23 cellular contexts compared by ENCODE assay signal in genomic region chr5:142543951-142544753, GRCh38.
DNase-seq lines count a peak whose midpoint lies in the region; ATAC-seq, FAIRE-seq and TF ChIP-seq lines count a peak whose summit lies in the region.
"Had no signal": no experiment of that assay in that cellular context is flagged by ENCODE, and none has a peak within 500 bp of the region (broad histone marks: within the 10 kb centered on the region; RNA-seq: fewer than 3 reads in every experiment).

No MANE protein-coding gene starts in this region.

- dilution Hi-C loops in endothelial cell of umbilical vein (cut with MboI; ENCODE audit: extremely low pct_ligation_motif_present, low sequenced_read_pairs) = no loop called here

- no peak overlapping the region for H3K27ac ChIP-seq in GM23248
- H3K27ac ChIP-seq in SK-N-SH (ENCODE audit: low read depth in 2 of 2, low read length in 1 of 2) = peak overlapping the region; percentile 24 to 91
- peak overlapping the region; percentile 41 for H3K27ac ChIP-seq in endothelial cell of umbilical vein (ENCODE audit: insufficient read depth, low read depth, low read length)
- no peak overlapping the region for H3K27ac ChIP-seq in vagina
- H3K27ac ChIP-seq: cardiac muscle cell, neutrophil had no signal

- no peak for TF ChIP-seq RAD21 in SK-N-SH (IDR thresholded peaks at IDR 0.05; ENCODE audit: low read length)

- H4K20me1 ChIP-seq in GM23248 (ENCODE audit: insufficient read depth) = no peaks in the 10 kb centered on the region
- no peaks in the 10 kb centered on the region for H4K20me1 ChIP-seq in SK-N-SH (ENCODE audit: insufficient read depth)
- H4K20me1 ChIP-seq in endothelial cell of umbilical vein (replicated peaks; ENCODE audit: control insufficient read depth, extremely low read depth, insufficient read depth, low read length) = no peaks in the 10 kb centered on the region

- H3K4me3 ChIP-seq in GM23248 = no peak overlapping the region
- no peak overlapping the region for H3K4me3 ChIP-seq in SK-N-SH (ENCODE audit: low read depth in 2 of 2, low read length in 1 of 2)
- H3K4me3 ChIP-seq in endothelial cell of umbilical vein (replicated peaks in 1 of 3; ENCODE audit: insufficient read depth in 1 of 3, low read depth in 1 of 3, low read length in 3 of 3) = no peak overlapping the region
- H3K4me3 ChIP-seq in vagina = no peak overlapping the region
- H3K4me3 ChIP-seq: cardiac muscle cell, gastrocnemius medialis, spleen, upper lobe of left lung had no signal

- BruUV-seq in endothelial cell of umbilical vein (replicated peaks; lab: Mats Ljungman, UMichigan) = no TSS peak

- TF ChIP-seq POLR2A in endothelial cell of umbilical vein (IDR thresholded peaks at IDR 0.05; ENCODE audit: low read depth, low read length) (no peak), vagina (IDR thresholded peaks at IDR 0.05) (no peak)

- POLR2A ChIA-PET in SK-N-SH (lab: Yijun Ruan, JAX) (no interaction called here), endothelial cell of umbilical vein (lab: Charles Lee) (no interaction called here)

- H3K36me3 ChIP-seq in GM23248 (ENCODE audit: low read depth) = no peaks in the 10 kb centered on the region
- no peaks in the 10 kb centered on the region for H3K36me3 ChIP-seq in SK-N-SH (replicated peaks in 1 of 2; ENCODE audit: control insufficient read depth in 1 of 2, insufficient read depth in 2 of 2, low read length in 1 of 2)
- no peaks in the 10 kb centered on the region for H3K36me3 ChIP-seq in endothelial cell of umbilical vein (ENCODE audit: control insufficient read depth in 2 of 2, extremely low read depth in 1 of 2, insufficient read depth in 2 of 2, low read length in 2 of 2)
- no peaks in the 10 kb centered on the region for H3K36me3 ChIP-seq in vagina
- H3K36me3 ChIP-seq: cardiac muscle cell, gastrocnemius medialis, neutrophil, spleen, upper lobe of left lung had no signal

- H3K4me1 ChIP-seq in GM23248 (ENCODE audit: insufficient read depth) (peaks cover 51% of the 10 kb centered on the region), SK-N-SH (ENCODE audit: control insufficient read depth in 1 of 2, insufficient read depth in 2 of 2, low read depth in 1 of 2, low read length in 1 of 2) (peaks cover 25 to 48% of the 10 kb centered on the region in 2 experiments), endothelial cell of umbilical vein (ENCODE audit: control insufficient read depth, extremely low read depth, insufficient read depth, low read length) (peaks cover 41% of the 10 kb centered on the region), vagina (peaks cover 20% of the 10 kb centered on the region)

- ATAC-seq in GM19397 (IDR thresholded peaks at IDR 0.05; ENCODE audit: unreplicated experiment) = no peak
- ATAC-seq: activated T-helper 17 cell treated with anti-CD3 and anti-CD28 coated beads, Interleukin-2, amount 50 U/mL, for 72 hours; gastrocnemius medialis; HCT116; T-cell had no signal

- peak overlapping the region; percentile 1 to 71 (median 67) for H3K27ac Mint-ChIP-seq in nephron
- H3K27ac Mint-ChIP-seq: activated naive CD8-positive, alpha-beta T cell treated with anti-CD3 and anti-CD28 coated beads, Interleukin-2, amount 10 ng/mL, durations not matched to agents 7 days and 5 days; activated T-helper 17 cell treated with anti-CD3 and anti-CD28 coated beads, Interleukin-2, amount 50 U/mL, for 72 hours; T-cell had no signal

- H3K36me3 Mint-ChIP-seq in nephron (ENCODE audit: low read depth) = no peaks in the 10 kb centered on the region
- H3K36me3 Mint-ChIP-seq: activated naive CD8-positive, alpha-beta T cell treated with anti-CD3 and anti-CD28 coated beads, Interleukin-2, amount 10 ng/mL, durations not matched to agents 7 days and 5 days; CD8-positive, alpha-beta memory T cell; T-cell had no signal

- intact Hi-C loops in endothelial cell of umbilical vein (cut with micrococcal nuclease) (loop anchor here (1.0 kb wide), 2 partner anchors 72 to 118 kb away; no protein-coding TSS in a partner anchor), vagina (cut with DNase I) (loop anchor here (10.0 kb wide), 1 partner anchor 369 kb away; no protein-coding TSS in a partner anchor)

- TF ChIP-seq CTCF in SK-N-SH (IDR thresholded peaks at IDR 0.05) = no peak
- TF ChIP-seq CTCF in endothelial cell of umbilical vein (IDR thresholded peaks at IDR 0.05; ENCODE audit: extremely low read depth in 1 of 2, insufficient read depth in 1 of 2, low read depth in 1 of 2, low read length in 2 of 2) = no peak
- no peak for TF ChIP-seq CTCF in nephron (IDR thresholded peaks at IDR 0.05; ENCODE audit: unreplicated experiment in 3 of 3)
- no peak for TF ChIP-seq CTCF in vagina (IDR thresholded peaks at IDR 0.05)

- TF ChIP-seq EP300 in SK-N-SH (IDR thresholded peaks at IDR 0.05; ENCODE audit: borderline replicate concordance in 1 of 2, low read depth in 1 of 2, low read length in 1 of 2) = no peak

- H3K9ac ChIP-seq in GM23248 (no peak overlapping the region), SK-N-SH (peak overlapping the region; percentile 43; the same call in 1 of the 2 replicates), endothelial cell of umbilical vein (replicated peaks; ENCODE audit: extremely low read depth, insufficient read depth, low read length) (no peak overlapping the region)

- in situ Hi-C loops in GM23248 (cut with MboI) = loop anchor here (10.0 kb wide), 1 partner anchor 219 kb away; the partner anchor contains the start of gene SPRY4

- 84 to 86% methylated on average over 9 of the region's 9 CpGs for WGBS in GM23248 (ENCODE audit: low coverage in 1 of 2, low lambda C conversion rate in 2 of 2, missing lambda C conversion rate in 2 of 2), 2 experiments
- WGBS in SK-N-SH (ENCODE audit: low lambda C conversion rate) = 83% methylated on average over 9 of the region's 9 CpGs

- DNase-seq in GM23248 = peak; percentile 24
- no peak for DNase-seq in SK-N-SH
- no peak for DNase-seq in endothelial cell of umbilical vein (ENCODE audit: low read depth, low spot score)
- DNase-seq in NCI-H2171 (lab: John Stamatoyannopoulos, UW) = no peak
- DNase-seq in NCI-H187 (lab: John Stamatoyannopoulos, UW) = no peak
- no peak for DNase-seq in vagina (ENCODE audit: extremely low spot score in 2 of 2)
- DNase-seq: activated CD4-positive, alpha-beta T cell treated with anti-CD3 and anti-CD28 coated beads for 4 hours; activated naive CD8-positive, alpha-beta T cell treated with anti-CD3 and anti-CD28 coated beads, Interleukin-2, amount 10 ng/mL, durations not matched to agents 7 days and 5 days; CD8-positive, alpha-beta memory T cell; DND-41; gastrocnemius medialis; NCI-H1105 treated with DMSO at 0.1 percent for 48 hours; NCI-H524 treated with DMSO at 0.1 percent for 48 hours; spleen; stimulated activated CD4-positive, alpha-beta T cell treated with anti-CD3 and anti-CD28 coated beads, Interleukin-4, amount 100 ng/mL, for 4 hours; T-cell; upper lobe of left lung had no signal

- no peaks in the 10 kb centered on the region for H3K9me1 ChIP-seq in endothelial cell of umbilical vein (replicated peaks; ENCODE audit: control insufficient read depth, extremely low read depth, insufficient read depth, low read length)

- no peak for FAIRE-seq in endothelial cell of umbilical vein (lab: Jason Lieb, UNC)

- H3F3A ChIP-seq in GM23248 (ENCODE audit: insufficient read depth) = peaks cover 17% of the 10 kb centered on the region
- H3F3A ChIP-seq in SK-N-SH (replicated peaks; ENCODE audit: insufficient read depth) = peaks cover 26% of the 10 kb centered on the region

- no peak overlapping the region for H2AFZ ChIP-seq in GM23248
- no peak overlapping the region for H2AFZ ChIP-seq in SK-N-SH (ENCODE audit: low read depth)
- no peak overlapping the region for H2AFZ ChIP-seq in endothelial cell of umbilical vein (ENCODE audit: low read depth, low read length)

- H3K27me3 ChIP-seq in GM23248 (replicated peaks; ENCODE audit: insufficient read depth) (no peaks in the 10 kb centered on the region), SK-N-SH (ENCODE audit: insufficient read depth) (no peaks in the 10 kb centered on the region), endothelial cell of umbilical vein (ENCODE audit: control insufficient read depth in 2 of 2, insufficient read depth in 2 of 2, low read length in 2 of 2) (no peaks in the 10 kb centered on the region), vagina (no peaks in the 10 kb centered on the region)
- H3K27me3 ChIP-seq: cardiac muscle cell, gastrocnemius medialis, upper lobe of left lung had no signal

- H3K9me2 ChIP-seq in GM23248 (ENCODE audit: insufficient read depth) (no peaks in the 10 kb centered on the region), SK-N-SH (no peaks in the 10 kb centered on the region)

- H3K4me1 Mint-ChIP-seq in nephron = peaks cover 72% of the 10 kb centered on the region
- H3K4me1 Mint-ChIP-seq: activated T-helper 17 cell treated with anti-CD3 and anti-CD28 coated beads, Interleukin-2, amount 50 U/mL, for 72 hours had no signal

- H3K9me3 ChIP-seq in GM23248 (ENCODE audit: low read depth) (no peaks in the 10 kb centered on the region), SK-N-SH (no peaks in the 10 kb centered on the region), endothelial cell of umbilical vein (replicated peaks; ENCODE audit: control insufficient read depth, insufficient read depth, low read length) (no peaks in the 10 kb centered on the region), vagina (no peaks in the 10 kb centered on the region)
- H3K9me3 ChIP-seq: gastrocnemius medialis, neutrophil, spleen, upper lobe of left lung had no signal

- no peaks in the 10 kb centered on the region for H3K79me2 ChIP-seq in GM23248 (ENCODE audit: insufficient read depth)
- no peaks in the 10 kb centered on the region for H3K79me2 ChIP-seq in SK-N-SH (ENCODE audit: insufficient read depth)
- H3K79me2 ChIP-seq in endothelial cell of umbilical vein (ENCODE audit: control insufficient read depth, insufficient read depth, low read length) = no peaks in the 10 kb centered on the region

- CTCF ChIA-PET in SK-N-SH (lab: Yijun Ruan, JAX) = interaction anchor here (0.5 to 2.2 kb wide), 6 partner anchors 56 to 400 kb away, joined by 3 to 7 read pairs (median 4); no protein-coding TSS in a partner anchor
- CTCF ChIA-PET in endothelial cell of umbilical vein (lab: Charles Lee) = interaction anchor here (1.0 to 12.7 kb wide), 9 partner anchors 13 to 392 kb away, joined by 3 to 128 read pairs (median 4); partner anchors contain the start of gene SPRY4

- H3K4me2 ChIP-seq in GM23248 (ENCODE audit: unreplicated experiment) = no peak overlapping the region
- H3K4me2 ChIP-seq in SK-N-SH = peak overlapping the region; percentile 52
- no peak overlapping the region for H3K4me2 ChIP-seq in endothelial cell of umbilical vein (ENCODE audit: insufficient read depth, low read length)

- no peaks in the 10 kb centered on the region for H3K9me3 Mint-ChIP-seq in nephron
- H3K9me3 Mint-ChIP-seq: activated naive CD8-positive, alpha-beta T cell treated with anti-CD3 and anti-CD28 coated beads, Interleukin-2, amount 10 ng/mL, durations not matched to agents 7 days and 5 days; activated T-helper 17 cell treated with anti-CD3 and anti-CD28 coated beads, Interleukin-2, amount 50 U/mL, for 72 hours; CD8-positive, alpha-beta memory T cell; T-cell had no signal

- H3K27me3 Mint-ChIP-seq in nephron (ENCODE audit: low read depth) = peaks cover 4% of the 10 kb centered on the region
- H3K27me3 Mint-ChIP-seq: activated T-helper 17 cell treated with anti-CD3 and anti-CD28 coated beads, Interleukin-2, amount 50 U/mL, for 72 hours had no signal

- no peak overlapping the region for H3K4me3 Mint-ChIP-seq in nephron
- H3K4me3 Mint-ChIP-seq: activated naive CD8-positive, alpha-beta T cell treated with anti-CD3 and anti-CD28 coated beads, Interleukin-2, amount 10 ng/mL, durations not matched to agents 7 days and 5 days; activated T-helper 17 cell treated with anti-CD3 and anti-CD28 coated beads, Interleukin-2, amount 50 U/mL, for 72 hours; CD8-positive, alpha-beta memory T cell; T-cell had no signal

Comparison
In these comparisons a context has a peak if more than half of its experiments do, and no peak if none do; other contexts are left out.
1. H3K27ac ChIP-seq: peak in SK-N-SH (2 of 2) and endothelial cell of umbilical vein (single experiment); none in GM23248 (single experiment) and vagina (single experiment).